ENCODE assay signal across 25 cellular contexts in genomic region chr17:1705004-1705403, GRCh38. TPM values are rescaled to one million over a fixed set of nuclear protein-coding genes. Genes with fewer than 3 reads are reported as not detected.
"Had no signal": no experiment of that assay in that cellular context is flagged by ENCODE, and none has a peak within 500 bp of the region (broad histone marks: within the 10 kb centered on the region; RNA-seq: fewer than 3 reads in every experiment).

No MANE protein-coding gene starts in this region.

- H3K27me3 ChIP-seq: body of pancreas, esophagus muscularis mucosa, heart left ventricle, pancreas, right atrium auricular region, tibial artery had no signal

- ATAC-seq: body of pancreas, heart left ventricle, left cardiac atrium, pancreas, psoas muscle had no signal

- H3K4me3 ChIP-seq: body of pancreas, esophagus muscularis mucosa, heart left ventricle, pancreas, psoas muscle, right atrium auricular region, tibial artery had no signal

- H3K4me1 ChIP-seq: body of pancreas, pancreas, psoas muscle had no signal

- H3K36me3 ChIP-seq: pancreas had no signal

- H3K4me1 Mint-ChIP-seq: nephron had no signal

- H3K9me3 Mint-ChIP-seq: nephron; stimulated activated naive CD8-positive, alpha-beta T cell treated with anti-CD3 and anti-CD28 coated beads, Interleukin-15, Interleukin-2, amounts not matched to agents 100 ng/mL and 50 ng/mL, for 24 hours; T-helper 2 cell treated with Interferon-gamma antibody and Interleukin-4, amounts not matched to agents 5 μg/mL and 100 μg/mL, for 36 hours had no signal

- H3K27ac Mint-ChIP-seq: stimulated activated naive CD8-positive, alpha-beta T cell treated with anti-CD3 and anti-CD28 coated beads, Interleukin-15, Interleukin-2, amounts not matched to agents 100 ng/mL and 50 ng/mL, for 24 hours; T-helper 2 cell treated with Interferon-gamma antibody and Interleukin-4, amounts not matched to agents 5 μg/mL and 100 μg/mL, for 36 hours had no signal

- DNase-seq: activated CD4-positive, alpha-beta T cell treated with anti-CD3 and anti-CD28 coated beads for 4 hours; activated CD4-positive, alpha-beta T cell treated with anti-CD3 and anti-CD28 coated beads, Interleukin-2, amount 50 U/mL, for 48 hours; activated CD4-positive, CD25-positive, alpha-beta regulatory T cell; activated effector memory CD4-positive, alpha-beta T cell treated with anti-CD3 and anti-CD28 coated beads, Interleukin-2, amount 50 U/mL, for 16 hours; activated naive CD4-positive, alpha-beta T cell treated with anti-CD3 and anti-CD28 coated beads, Interleukin-2, amount 50 U/mL, for 16 hours; activated T-cell treated with anti-CD3 and anti-CD28 coated beads, Interleukin-2, amount 50 U/mL, for 48 hours; anterior cingulate cortex; body of pancreas; effector memory CD4-positive, alpha-beta T cell; heart left ventricle; islet precursor cell; left cardiac atrium; midbrain; pancreas; stimulated activated CD4-positive, alpha-beta T cell treated with anti-CD3 and anti-CD28 coated beads, Interleukin-12 subunit alpha, Interleukin-12 subunit beta, amount 100 ng/mL, for 4 hours; tibial artery had no signal

- H3K27ac ChIP-seq: body of pancreas, esophagus muscularis mucosa, heart left ventricle, pancreas, psoas muscle, right atrium auricular region, tibial artery had no signal

- H3K4me3 Mint-ChIP-seq: nephron; stimulated activated naive CD8-positive, alpha-beta T cell treated with anti-CD3 and anti-CD28 coated beads, Interleukin-15, Interleukin-2, amounts not matched to agents 100 ng/mL and 50 ng/mL, for 24 hours; T-helper 2 cell treated with Interferon-gamma antibody and Interleukin-4, amounts not matched to agents 5 μg/mL and 100 μg/mL, for 36 hours had no signal

- H3K9me3 ChIP-seq: body of pancreas, esophagus muscularis mucosa, heart left ventricle, pancreas, psoas muscle, right atrium auricular region, tibial artery had no signal

RNA-seq across cellular contexts. Expression of gene SERPINF2, which starts 37.7 kb away (rescaled TPM):
- total RNA-seq: endothelial cell of umbilical vein, frontal cortex, skeletal muscle tissue had no signal
